11 cellular contexts compared by ENCODE assay signal in the genomic region with DNA sequence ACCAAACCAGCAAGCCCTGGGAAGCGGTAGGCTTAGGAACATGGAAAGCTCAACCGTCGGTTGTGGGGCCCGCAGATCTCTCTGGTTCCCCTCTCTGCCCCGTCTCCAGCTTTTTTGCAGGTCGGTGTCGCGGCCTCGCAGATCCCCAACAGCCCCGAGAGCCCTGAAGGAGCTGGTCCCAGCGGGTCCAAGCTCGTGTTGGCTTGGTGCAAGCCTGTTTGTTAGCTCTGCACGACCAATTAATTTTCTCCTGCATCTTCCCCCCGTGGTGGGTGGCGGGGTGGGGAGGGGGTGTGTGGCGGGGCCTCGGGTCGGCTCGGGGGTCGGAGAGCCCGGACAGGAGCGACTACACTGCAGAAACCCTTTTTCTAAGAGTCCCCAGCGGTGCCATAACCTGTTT. TPM values are rescaled to one million over a fixed set of nuclear protein-coding genes. Genes with fewer than 3 reads are reported as not detected.
DNase-seq lines count a peak whose midpoint lies in the region; ATAC-seq and TF ChIP-seq lines count a peak whose summit lies in the region.
"Had no signal": no experiment of that assay in that cellular context is flagged by ENCODE, and none has a peak within 500 bp of the region (broad histone marks: within the 10 kb centered on the region; RNA-seq: fewer than 3 reads in every experiment).

No MANE protein-coding gene starts in this region.

- DNase-seq in CD14-positive monocyte (ENCODE audit: low spot score) (no peak), endodermal cell (peak; percentile 71), neural progenitor cell (ENCODE audit: low spot score) (peak; percentile 34), SIG-M5 (lab: John Stamatoyannopoulos, UW) (no peak), foreskin melanocyte (no peak), GM13976 (ENCODE audit: low spot score) (no peak)
- DNase-seq: activated naive CD4-positive, alpha-beta T cell treated with Interleukin-2 at 50 U/mL for 16 hours; NCI-H446 had no signal

- H4K20me1 ChIP-seq in neural progenitor cell (ENCODE audit: low read depth) = peaks cover 6% of the 10 kb centered on the region

- H3K27ac ChIP-seq in HUES6 (ENCODE audit: low read depth, low read length) (no peak overlapping the region), endodermal cell (ENCODE audit: low read depth, low read length) (no peak overlapping the region), neural progenitor cell (no peak overlapping the region)

- ATAC-seq in GM21825 (IDR thresholded peaks at IDR 0.05; ENCODE audit: unreplicated experiment) = no peak
- ATAC-seq: Right ventricle myocardium inferior had no signal

- H3K27me3 Mint-ChIP-seq in CD14-positive monocyte (ENCODE audit: low read depth in 3 of 3) (peaks cover 68 to 84% (median 84%) of the 10 kb centered on the region in 3 donors), endodermal cell (ENCODE audit: insufficient read depth) (peaks cover 98% of the 10 kb centered on the region), neural progenitor cell (ENCODE audit: insufficient read depth, low read depth) (peaks cover 48% of the 10 kb centered on the region)

- H3K9ac ChIP-seq in HUES6 (ENCODE audit: low read length) (no peak overlapping the region), endodermal cell (ENCODE audit: extremely low read depth, low read length, poor library complexity, severe bottlenecking) (no peak overlapping the region), neural progenitor cell (no peak overlapping the region)

- H3K9me3 Mint-ChIP-seq in CD14-positive monocyte (peaks cover 0 to 25% (median 2%) of the 10 kb centered on the region in 7 donors), endodermal cell (no peaks in the 10 kb centered on the region), neural progenitor cell (no peaks in the 10 kb centered on the region)

- intact Hi-C loops in CD14-positive monocyte (cut with micrococcal nuclease) = no loop called here

- H3K4me1 ChIP-seq in HUES6 (ENCODE audit: control insufficient read depth, insufficient read depth, low read length) (peaks cover 10% of the 10 kb centered on the region; the same call in 1 of the 2 replicates), endodermal cell (ENCODE audit: control insufficient read depth, insufficient read depth, low read length) (no peaks in the 10 kb centered on the region), neural progenitor cell (peaks cover 21% of the 10 kb centered on the region)

- in situ Hi-C loops in GM13976 (cut with MboI; ENCODE audit: low sequenced_read_pairs, unreplicated experiment) = no loop called here

- H3K9me3 ChIP-seq in HUES6 (ENCODE audit: control insufficient read depth, insufficient read depth, low read depth, low read length) (no peaks in the 10 kb centered on the region), endodermal cell (ENCODE audit: control insufficient read depth, low read length) (no peaks in the 10 kb centered on the region), neural progenitor cell (ENCODE audit: low read depth) (no peaks in the 10 kb centered on the region)

- peak overlapping the region in 1 of 7 donors; percentile 41 for H3K27ac Mint-ChIP-seq in CD14-positive monocyte
- no peak overlapping the region for H3K27ac Mint-ChIP-seq in endodermal cell
- H3K27ac Mint-ChIP-seq in neural progenitor cell = no peak overlapping the region

- TF ChIP-seq CTCF in CD14-positive monocyte (IDR thresholded peaks at IDR 0.05) (no peak), endodermal cell (conservative IDR thresholded peaks at IDR 0.05) (no peak), neural progenitor cell (IDR thresholded peaks at IDR 0.05) (no peak), GM13976 (IDR thresholded peaks at IDR 0.05; ENCODE audit: borderline replicate concordance, control extremely low read depth, extremely low read depth, insufficient read depth, missing control alignments) (no peak)

- H3F3A ChIP-seq in neural progenitor cell (ENCODE audit: low read depth) = peaks cover 10% of the 10 kb centered on the region

- no peaks in the 10 kb centered on the region for H3K36me3 ChIP-seq in HUES6 (ENCODE audit: control insufficient read depth, insufficient read depth, low read length)
- no peaks in the 10 kb centered on the region for H3K36me3 ChIP-seq in endodermal cell (ENCODE audit: control insufficient read depth, insufficient read depth, low read length)
- no peaks in the 10 kb centered on the region for H3K36me3 ChIP-seq in neural progenitor cell

- peaks cover 98% of the 10 kb centered on the region for H3K27me3 ChIP-seq in HUES6 (ENCODE audit: control insufficient read depth, insufficient read depth, low read length)
- H3K27me3 ChIP-seq in endodermal cell (ENCODE audit: control insufficient read depth, insufficient read depth, low read length, poor library complexity, severe bottlenecking) = peaks cover 100% of the 10 kb centered on the region
- peaks cover 89% of the 10 kb centered on the region for H3K27me3 ChIP-seq in neural progenitor cell

- 13 to 20% methylated on average over 3 to 19 of the region's 23 CpGs for WGBS in endodermal cell (ENCODE audit: insufficient coverage in 1 of 2, insufficient read length in 1 of 2), 2 experiments

- H3K4me3 Mint-ChIP-seq in CD14-positive monocyte (peak overlapping the region; percentile 83 to 94), endodermal cell (peak overlapping the region; percentile 53), neural progenitor cell (peak overlapping the region; percentile 83)

- no peaks in the 10 kb centered on the region for H3K79me2 ChIP-seq in neural progenitor cell (ENCODE audit: low read depth)

- peak overlapping the region; percentile 97 for H3K4me2 ChIP-seq in neural progenitor cell

- H3K4me1 Mint-ChIP-seq in CD14-positive monocyte (peaks cover 46% of the 10 kb centered on the region), endodermal cell (peaks cover 6% of the 10 kb centered on the region), neural progenitor cell (peaks cover 7% of the 10 kb centered on the region)

- H3K4me3 ChIP-seq in HUES6 (ENCODE audit: low read depth, low read length) = peak overlapping the region; percentile 60
- H3K4me3 ChIP-seq in endodermal cell (ENCODE audit: low read length) = peak overlapping the region; percentile 69
- H3K4me3 ChIP-seq in neural progenitor cell = peak overlapping the region; percentile 58

- peaks cover 24 to 32% of the 10 kb centered on the region in 2 donors for H3K36me3 Mint-ChIP-seq in CD14-positive monocyte
- no peaks in the 10 kb centered on the region for H3K36me3 Mint-ChIP-seq in endodermal cell (ENCODE audit: low read depth)
- no peaks in the 10 kb centered on the region for H3K36me3 Mint-ChIP-seq in neural progenitor cell

- peak overlapping the region; percentile 98 for H2AFZ ChIP-seq in neural progenitor cell (replicated peaks)

RNA-seq across cellular contexts. Expression of a gene that starts 0.4 kb away (rescaled TPM):
- 10 to 100 TPM; 20.0 to 26.5 TPM for polyA plus RNA-seq in CD14-positive monocyte
- total RNA-seq in endodermal cell (under 1 TPM; 0.09 to 0.29 TPM), neural progenitor cell (ENCODE audit: low replicate concordance) (0.15 and 0.73 TPM in 2 replicates)
- polyA plus RNA-seq in endodermal cell (2013, experiment 1 of 2) = 0.25 TPM
- polyA plus RNA-seq in endodermal cell (2013, experiment 2 of 2) = 0.12 TPM

Comparison
In these comparisons a context has a peak if more than half of its experiments do, and no peak if none do; other contexts are left out.
1. DNase-seq: peak in endodermal cell (single experiment) and neural progenitor cell (single experiment); none in CD14-positive monocyte (single experiment), SIG-M5 (single experiment), foreskin melanocyte (single experiment) and GM13976 (single experiment).
2. Peak in every context shown above with its lines, with median percentiles within 50 percentile points of each other: H3K4me3 Mint-ChIP-seq and H3K4me3 ChIP-seq.